In the genomic region with DNA sequence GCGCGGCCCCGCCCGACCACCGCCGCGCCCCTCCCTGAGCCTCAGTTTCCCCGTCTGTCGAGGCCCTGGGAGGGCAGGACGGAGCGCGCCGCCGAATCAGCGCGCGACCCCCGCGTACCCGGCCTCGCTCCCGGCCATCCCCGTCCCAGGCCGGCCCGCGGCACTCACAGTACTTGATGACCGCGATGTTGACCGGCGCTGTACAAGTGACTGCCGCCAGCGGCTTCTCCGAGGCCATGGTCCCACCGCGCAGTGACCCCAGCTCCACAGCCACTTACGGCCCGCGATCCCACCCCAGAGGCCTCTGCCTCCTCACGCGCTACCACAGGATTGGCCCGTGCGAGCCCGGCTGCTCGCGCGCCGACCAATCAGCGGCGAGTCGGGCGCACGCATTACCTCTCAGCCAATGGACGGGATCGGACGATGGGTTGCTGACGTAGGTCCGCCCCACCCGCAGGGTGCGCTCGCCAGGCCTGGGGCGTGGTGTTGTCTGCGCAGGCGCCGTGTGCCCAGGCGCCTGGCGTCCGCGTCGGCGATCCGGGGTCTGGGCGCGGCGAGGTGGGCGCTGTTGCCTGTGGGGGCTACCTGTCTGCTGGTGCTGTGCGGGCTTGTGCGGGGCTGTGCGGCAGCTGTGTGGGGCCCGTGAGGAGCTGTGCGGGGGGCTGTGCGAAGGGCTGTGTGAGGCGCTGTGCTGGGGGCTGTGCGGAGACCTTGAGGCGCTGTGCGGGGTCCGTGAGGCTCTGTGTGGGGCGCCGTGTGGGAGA, we compare ENCODE assay signal across 8 cellular contexts. TPM values are rescaled to one million over a fixed set of nuclear protein-coding genes. Genes with fewer than 3 reads are reported as not detected.
DNase-seq lines count a peak whose midpoint lies in the region; ATAC-seq and TF ChIP-seq lines count a peak whose summit lies in the region.

A gene with protein sequence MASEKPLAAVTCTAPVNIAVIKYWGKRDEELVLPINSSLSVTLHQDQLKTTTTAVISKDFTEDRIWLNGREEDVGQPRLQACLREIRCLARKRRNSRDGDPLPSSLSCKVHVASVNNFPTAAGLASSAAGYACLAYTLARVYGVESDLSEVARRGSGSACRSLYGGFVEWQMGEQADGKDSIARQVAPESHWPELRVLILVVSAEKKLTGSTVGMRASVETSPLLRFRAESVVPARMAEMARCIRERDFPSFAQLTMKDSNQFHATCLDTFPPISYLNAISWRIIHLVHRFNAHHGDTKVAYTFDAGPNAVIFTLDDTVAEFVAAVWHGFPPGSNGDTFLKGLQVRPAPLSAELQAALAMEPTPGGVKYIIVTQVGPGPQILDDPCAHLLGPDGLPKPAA (minus strand): TSS at position 249 of the 764 bp plus-strand sequence. CDS start 11 bp downstream, at position 238.

- H3K27ac ChIP-seq in Peyer's patch, result peak within 1 kb of the TSS; percentile 84 to 96 (median 94)
- peak within 1 kb of the TSS; percentile 63 for H3K27ac ChIP-seq in muscle layer of duodenum (ENCODE audit: low read length)

- H3K9me3 ChIP-seq in Peyer's patch (no peaks in the 10 kb centered on the region), muscle layer of duodenum (ENCODE audit: control insufficient read depth in 1 of 2, low read length in 2 of 2) (no peaks in the 10 kb centered on the region)

- peak; percentile 85 to 92 for TF ChIP-seq POLR2A in Peyer's patch (IDR thresholded peaks at IDR 0.05)

- in situ Hi-C loops in KBM-7 (cut with MboI; ENCODE audit: low pct_unique_long_range_greater_than_20kb, low sequenced_read_pairs), result no loop called here

- H3K4me3 ChIP-seq in Peyer's patch, result peak within 1 kb of the TSS; percentile 75 to 98 (median 92)
- peak within 1 kb of the TSS; percentile 61 to 81 for H3K4me3 ChIP-seq in muscle layer of duodenum (ENCODE audit: low read depth in 1 of 2, low read length in 2 of 2)

- peak; percentile 89 for DNase-seq in DMS53 treated with DMSO at 0.1 percent for 48 hours (lab: John Stamatoyannopoulos, UW; ENCODE audit: unreplicated experiment)
- DNase-seq in KBM-7, result peak; percentile 97
- peak; percentile 96 to 98 (median 98) for DNase-seq in Peyer's patch
- DNase-seq in activated T-cell treated with anti-CD3 and anti-CD28 coated beads, Interleukin-2, amount 50 U/mL, for 48 hours, result peak; percentile 95 to 96
- peak; percentile 90 to 95 for DNase-seq in stimulated activated CD8-positive, alpha-beta memory T cell treated with anti-CD3 and anti-CD28 coated beads, Interleukin-7, amount 100 ng/mL, for 4 hours (ENCODE audit: low read depth in 2 of 2)

- peaks cover 0 to under 1% (median 0%) of the 10 kb centered on the region in 3 donors for H3K36me3 ChIP-seq in Peyer's patch
- peaks cover 0 to 4% of the 10 kb centered on the region in 2 donors for H3K36me3 ChIP-seq in muscle layer of duodenum (ENCODE audit: control insufficient read depth in 1 of 2, insufficient read depth in 2 of 2, low read length in 2 of 2)

- peak in 1 of 6 experiments; percentile 2 for TF ChIP-seq CTCF in Peyer's patch (IDR thresholded peaks at IDR 0.05)

- H3K4me1 ChIP-seq in Peyer's patch (peaks cover 0 to 33% (median 2%) of the 10 kb centered on the region in 4 donors), muscle layer of duodenum (ENCODE audit: control insufficient read depth in 1 of 2, insufficient read depth in 2 of 2, low read length in 2 of 2) (peaks cover 0 to 13% of the 10 kb centered on the region in 2 donors)

- H3K27me3 ChIP-seq in Peyer's patch, result no peaks in the 10 kb centered on the region
- H3K27me3 ChIP-seq in muscle layer of duodenum (ENCODE audit: low read depth, low read length), result no peaks in the 10 kb centered on the region

- ATAC-seq in GM21717 (IDR thresholded peaks at IDR 0.05; ENCODE audit: unreplicated experiment), result peak; percentile 90
- ATAC-seq in esophagus mucosa, result peak; percentile 99

RNA-seq across cellular contexts. Expression of the gene that starts here (rescaled TPM):
- 100 to 1,000 TPM in 1 of 4 donors, 10 to 100 TPM in 3; 36.8 to 107 (median 60.6) TPM for total RNA-seq in Peyer's patch
- 154 TPM for total RNA-seq in esophagus mucosa

Comparison
In these comparisons a context has a peak if more than half of its experiments do, and no peak if none do; other contexts are left out.
1. Peak in every context shown above with its lines: DNase-seq, ATAC-seq, H3K4me3 ChIP-seq and H3K27ac ChIP-seq.